Comparison of ENCODE assay signal across 1 cellular context in the genomic region with DNA sequence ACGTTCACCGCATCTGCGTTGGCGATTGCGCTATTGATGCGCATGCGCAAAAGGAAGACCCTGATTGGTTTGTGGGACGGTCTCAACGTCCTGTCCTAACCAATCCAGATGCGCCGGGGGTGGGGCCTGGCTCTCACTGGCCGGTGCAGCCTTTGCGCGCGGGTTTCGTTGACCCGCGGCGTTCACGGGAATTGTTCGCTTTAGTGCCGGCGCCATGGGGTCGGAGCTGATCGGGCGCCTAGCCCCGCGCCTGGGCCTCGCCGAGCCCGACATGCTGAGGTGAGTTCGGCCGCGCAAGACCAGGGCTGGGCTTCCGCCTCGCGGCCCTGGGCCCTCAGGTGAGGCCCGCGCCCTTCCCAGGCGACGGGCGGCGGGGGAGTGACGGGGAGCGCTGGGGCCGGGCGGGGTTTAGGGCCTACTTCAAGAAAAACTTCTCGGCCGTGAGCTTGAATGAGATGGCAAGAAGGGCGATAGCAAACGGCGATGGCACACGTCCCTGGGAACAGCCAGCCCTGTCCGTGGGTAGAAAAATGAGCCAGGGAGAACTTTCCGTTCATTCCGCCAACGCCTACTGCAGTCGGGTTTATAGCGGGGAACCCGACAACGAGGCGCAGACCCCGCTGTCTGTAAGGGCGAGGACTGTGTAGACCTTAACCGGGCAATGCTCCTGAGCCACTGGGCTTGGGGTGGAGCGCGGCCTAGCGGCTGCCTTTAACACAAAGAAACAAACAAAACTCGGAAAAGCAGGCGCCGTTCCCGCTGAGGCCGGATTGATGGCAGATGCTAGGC.
TF ChIP-seq lines count a peak whose summit lies in the region.

TSS of gene ORC6 (plus strand) at position 168 of the 789 bp plus-strand sequence. CDS start at position 215, 47 bp downstream.

TF ChIP-seq in HEK293, 187 proteins besides CTCF, POLR2A, EP300 and RAD21 (continued from another document):
- TF ChIP-seq, protein P1, sequence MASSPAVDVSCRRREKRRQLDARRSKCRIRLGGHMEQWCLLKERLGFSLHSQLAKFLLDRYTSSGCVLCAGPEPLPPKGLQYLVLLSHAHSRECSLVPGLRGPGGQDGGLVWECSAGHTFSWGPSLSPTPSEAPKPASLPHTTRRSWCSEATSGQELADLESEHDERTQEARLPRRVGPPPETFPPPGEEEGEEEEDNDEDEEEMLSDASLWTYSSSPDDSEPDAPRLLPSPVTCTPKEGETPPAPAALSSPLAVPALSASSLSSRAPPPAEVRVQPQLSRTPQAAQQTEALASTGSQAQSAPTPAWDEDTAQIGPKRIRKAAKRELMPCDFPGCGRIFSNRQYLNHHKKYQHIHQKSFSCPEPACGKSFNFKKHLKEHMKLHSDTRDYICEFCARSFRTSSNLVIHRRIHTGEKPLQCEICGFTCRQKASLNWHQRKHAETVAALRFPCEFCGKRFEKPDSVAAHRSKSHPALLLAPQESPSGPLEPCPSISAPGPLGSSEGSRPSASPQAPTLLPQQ (tag by site-specific recombination; IDR thresholded peaks at IDR 0.05) = peak; percentile 79; the same call in 1 of the 2 replicates
